Comparison of ENCODE assay signal across 7 cellular contexts in genomic region chr18:74291771-74292540, GRCh38. TPM values are rescaled to one million over a fixed set of nuclear protein-coding genes. Genes with fewer than 3 reads are reported as not detected.
DNase-seq lines count a peak whose midpoint lies in the region; ATAC-seq and TF ChIP-seq lines count a peak whose summit lies in the region.

Gene CYB5A, minus strand, starts transcription at chr18:74291963. Its CDS starts 88 bp downstream, at chr18:74291875.

- H3K9me3 Mint-ChIP-seq in WTC11 (no peaks in the 10 kb centered on the region), immature natural killer cell (no peaks in the 10 kb centered on the region)

- H3K4me3 ChIP-seq in cardiac fibroblast (replicated peaks in 1 of 2; ENCODE audit: low read depth in 2 of 2, low read length in 2 of 2) = peak within 1 kb of the TSS; percentile 95 to 100

- no peak for TF ChIP-seq CTCF in WTC11 (IDR thresholded peaks at IDR 0.05)
- no peak for TF ChIP-seq CTCF in cardiac fibroblast (IDR thresholded peaks at IDR 0.05; ENCODE audit: low read depth, low read length)

- peak within 1 kb of the TSS; percentile 95 for H3K27ac Mint-ChIP-seq in WTC11
- peak within 1 kb of the TSS; percentile 86 to 94 (median 88) for H3K27ac Mint-ChIP-seq in immature natural killer cell

- DNase-seq in NCI-H2171 (lab: John Stamatoyannopoulos, UW) = peak; percentile 81
- DNase-seq in WTC11 (ENCODE audit: low spot score) = peak; percentile 95
- DNase-seq in cardiac fibroblast (ENCODE audit: low read depth in 2 of 2) = peak; percentile 96 to 98
- peak; percentile 99 to 100 (median 99) for DNase-seq in immature natural killer cell
- peak; percentile 86 for DNase-seq in smooth muscle cell of the brain vasculature (ENCODE audit: low read depth, low spot score)

- H3K36me3 Mint-ChIP-seq in WTC11 (peaks cover 5% of the 10 kb centered on the region), immature natural killer cell (peaks cover 0 to 6% (median 0%) of the 10 kb centered on the region in 3 donors)

- CTCF ChIA-PET in WTC11 (lab: Charles Lee) = interaction anchor here (1.2 kb wide), 1 partner anchor 18 kb away, joined by 3 read pairs; no protein-coding TSS in a partner anchor

- H3K4me1 Mint-ChIP-seq in WTC11 (peaks cover 31% of the 10 kb centered on the region), immature natural killer cell (peaks cover 12 to 20% of the 10 kb centered on the region in 2 donors)

- H3K27me3 Mint-ChIP-seq in WTC11 (ENCODE audit: low read depth) = no peaks in the 10 kb centered on the region; the same call in 1 of the 2 replicates
- peaks cover 4 to 6% (median 5%) of the 10 kb centered on the region in 3 donors for H3K27me3 Mint-ChIP-seq in immature natural killer cell (ENCODE audit: low read depth in 3 of 3)

- ATAC-seq in GM18517 (IDR thresholded peaks at IDR 0.05; ENCODE audit: unreplicated experiment) (peak; percentile 99), HG03045 (IDR thresholded peaks at IDR 0.05; ENCODE audit: unreplicated experiment) (peak; percentile 100), WTC11 (peak; percentile 95)

- POLR2A ChIA-PET in WTC11 (lab: Charles Lee) = no interaction called here

- H3K4me3 Mint-ChIP-seq in WTC11 (peak within 1 kb of the TSS; percentile 94), immature natural killer cell (peak within 1 kb of the TSS in 3 of 5 donors; percentile 58 to 95 (median 67))

TF ChIP-seq in WTC11, 78 proteins besides CTCF, POLR2A, EP300 and RAD21 (continues in another document):
- TF ChIP-seq FOXP4 (CRISPR knock-in tag; IDR thresholded peaks at IDR 0.05) (no peak), KAT7 (CRISPR knock-in tag; IDR thresholded peaks at IDR 0.05; ENCODE audit: borderline replicate concordance) (0 out of 2 replicates have a peak, but pooled peaks have one; percentile 15), FOXJ3 (CRISPR knock-in tag; IDR thresholded peaks at IDR 0.05; ENCODE audit: borderline replicate concordance) (no peak), ZNF232 (CRISPR knock-in tag; IDR thresholded peaks at IDR 0.05) (0 out of 2 replicates have a peak, but pooled peaks have one; percentile 47), FOXP1 (CRISPR knock-in tag; IDR thresholded peaks at IDR 0.05; ENCODE audit: borderline replicate concordance) (no peak), NFYB (CRISPR knock-in tag; conservative IDR thresholded peaks at IDR 0.05; ENCODE audit: low read depth) (peak; percentile 92), FOXK1 (CRISPR knock-in tag; IDR thresholded peaks at IDR 0.05) (0 out of 2 replicates have a peak, but pooled peaks have one; percentile 14), NFE2L1 (CRISPR knock-in tag; IDR thresholded peaks at IDR 0.05) (no peak), PREB (CRISPR knock-in tag; IDR thresholded peaks at IDR 0.05; ENCODE audit: borderline replicate concordance) (no peak), TEAD1 (CRISPR knock-in tag; IDR thresholded peaks at IDR 0.05) (0 out of 2 replicates have a peak, but pooled peaks have one; percentile 37), ZSCAN18 (CRISPR knock-in tag; IDR thresholded peaks at IDR 0.05) (no peak), ZMAT4 (CRISPR knock-in tag; IDR thresholded peaks at IDR 0.05) (no peak), USF2 (CRISPR knock-in tag; IDR thresholded peaks at IDR 0.05) (peak; percentile 11; the same call in 1 of the 2 replicates), ZNF396 (CRISPR knock-in tag; IDR thresholded peaks at IDR 0.05; ENCODE audit: borderline replicate concordance) (no peak), ZNF317 (CRISPR knock-in tag; IDR thresholded peaks at IDR 0.05; ENCODE audit: borderline replicate concordance, low read depth) (no peak), NR3C1 (CRISPR knock-in tag; conservative IDR thresholded peaks at IDR 0.05; ENCODE audit: low read depth) (0 out of 2 replicates have a peak, but pooled peaks have one; percentile 31), ATF3 (CRISPR knock-in tag; conservative IDR thresholded peaks at IDR 0.05) (no peak), AFF4 (CRISPR knock-in tag; IDR thresholded peaks at IDR 0.05; ENCODE audit: borderline replicate concordance) (no peak)

RNA-seq across cellular contexts. Expression of gene CYB5A, which starts in this region (rescaled TPM):
- 127 to 170 TPM (median 159 TPM) in 3 replicates for total RNA-seq in WTC11 (2021)
- polyA plus RNA-seq in immature natural killer cell = 10 to 100 TPM; 41.3 to 52.4 (median 43.9) TPM

Comparison
In these comparisons a context has a peak if more than half of its experiments do, and no peak if none do; other contexts are left out.
1. Peak in every context shown above with its lines: DNase-seq, ATAC-seq and H3K4me3 ChIP-seq.